In the genomic region with DNA sequence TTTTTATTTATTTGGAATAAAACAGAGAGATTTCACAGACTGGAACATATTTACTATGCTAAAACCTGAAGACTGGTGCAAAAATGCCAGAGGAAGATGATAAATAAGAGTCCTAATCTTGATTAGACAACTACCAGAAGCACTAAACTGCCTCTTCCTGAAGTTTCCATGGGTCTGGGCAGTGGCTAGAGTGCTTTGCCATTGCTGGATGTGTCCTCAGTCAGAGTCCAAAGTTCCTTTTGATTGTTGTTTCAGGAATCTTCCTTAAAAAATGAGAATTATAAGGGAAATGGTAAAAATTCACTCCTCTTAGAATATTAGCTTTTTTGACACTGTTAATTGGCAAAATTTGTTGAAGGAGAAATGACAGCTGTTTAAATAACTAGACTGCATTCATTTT, we compare ENCODE assay signal across 14 cellular contexts.
A peak's percentile ranks its signal among the peaks of the same experiment; 100 is the strongest.
DNase-seq lines count a peak whose midpoint lies in the region; ATAC-seq, FAIRE-seq and TF ChIP-seq lines count a peak whose summit lies in the region.
"Had no signal": no experiment of that assay in that cellular context is flagged by ENCODE, and none has a peak within 500 bp of the region (broad histone marks: within the 10 kb centered on the region; RNA-seq: fewer than 3 reads in every experiment).

No MANE protein-coding gene starts in this region.

- intact Hi-C loops in testis (cut with DNase I; ENCODE audit: low total_unique reads) (no loop called here), vagina (cut with DNase I) (no loop called here)

- H3K27me3 ChIP-seq in osteoblast (ENCODE audit: insufficient read depth, low read length), result no peaks in the 10 kb centered on the region
- no peaks in the 10 kb centered on the region for H3K27me3 ChIP-seq in testis
- no peaks in the 10 kb centered on the region for H3K27me3 ChIP-seq in vagina

- H3K27ac ChIP-seq in osteoblast (ENCODE audit: low read depth, low read length), result no peak overlapping the region
- H3K27ac ChIP-seq in testis, result no peak overlapping the region
- no peak overlapping the region for H3K27ac ChIP-seq in vagina

- H3K4me1 ChIP-seq in osteoblast (ENCODE audit: insufficient read depth, low read length) (no peaks in the 10 kb centered on the region), testis (no peaks in the 10 kb centered on the region), vagina (no peaks in the 10 kb centered on the region)

- H4K20me1 ChIP-seq in osteoblast (ENCODE audit: insufficient read depth, low read length), result no peaks in the 10 kb centered on the region

- no peaks in the 10 kb centered on the region for H3K36me3 ChIP-seq in osteoblast (ENCODE audit: insufficient read depth, low read length)
- no peaks in the 10 kb centered on the region for H3K36me3 ChIP-seq in testis (ENCODE audit: low read depth, missing control alignments)
- no peaks in the 10 kb centered on the region for H3K36me3 ChIP-seq in vagina

- H3K79me2 ChIP-seq in osteoblast (ENCODE audit: insufficient read depth, low read length), result no peaks in the 10 kb centered on the region

- H3K4me3 ChIP-seq in osteoblast (ENCODE audit: insufficient read depth, low read length) (no peak overlapping the region), testis (no peak overlapping the region), vagina (no peak overlapping the region)
- H3K4me3 ChIP-seq: GM23338 had no signal

- H3K9me3 ChIP-seq in osteoblast (ENCODE audit: low read depth, low read length) (no peaks in the 10 kb centered on the region), testis (no peaks in the 10 kb centered on the region), vagina (no peaks in the 10 kb centered on the region)

- FAIRE-seq in GM19239 (lab: Jason Lieb, UNC), result peak; percentile 55
- FAIRE-seq: D721Med had no signal

- TF ChIP-seq POLR2A in testis (IDR thresholded peaks at IDR 0.05) (no peak), vagina (IDR thresholded peaks at IDR 0.05) (no peak)

- no peak overlapping the region for H3K4me2 ChIP-seq in osteoblast (ENCODE audit: insufficient read depth, low read length)
- H3K4me2 ChIP-seq: GM23338 had no signal

- no peak for TF ChIP-seq CTCF in osteoblast (IDR thresholded peaks at IDR 0.05; ENCODE audit: extremely low read depth, low read depth, low read length)
- no peak for TF ChIP-seq CTCF in testis (IDR thresholded peaks at IDR 0.05)
- no peak for TF ChIP-seq CTCF in vagina (IDR thresholded peaks at IDR 0.05)

- ATAC-seq in left lobe of liver, result peak; percentile 91
- no peak for ATAC-seq in GM18870 (IDR thresholded peaks at IDR 0.05; ENCODE audit: unreplicated experiment)
- ATAC-seq: CD8-positive, alpha-beta T cell; GM23338 had no signal

- DNase-seq in GM19239 (ENCODE audit: insufficient read length, low spot score), result no peak
- DNase-seq in HuH-7 (ENCODE audit: low spot score), result peak; percentile 12
- no peak for DNase-seq in left lobe of liver (ENCODE audit: low spot score)
- no peak for DNase-seq in osteoblast (ENCODE audit: insufficient read length, low spot score, missing footprints)
- no peak for DNase-seq in testis
- no peak for DNase-seq in vagina (ENCODE audit: extremely low spot score in 2 of 2)
- DNase-seq: CD8-positive, alpha-beta T cell; COR-L47; DMS153; GF-D8; H7 had no signal

- peak overlapping the region; percentile 52 for H2AFZ ChIP-seq in osteoblast (ENCODE audit: low read length)
- H2AFZ ChIP-seq: GM23338 had no signal
